ENCODE assay signal across 8 cellular contexts in genomic region chr18:11310476-11311086, GRCh38.
DNase-seq lines count a peak whose midpoint lies in the region; ATAC-seq and TF ChIP-seq lines count a peak whose summit lies in the region.

No MANE protein-coding gene starts in this region.

- no peak overlapping the region for H3K4me3 ChIP-seq in GM12865 (ENCODE audit: low read depth, low read length)
- H3K4me3 ChIP-seq in fibroblast of the aortic adventitia (ENCODE audit: low read depth, low read length), result no peak overlapping the region
- H3K4me3 ChIP-seq in retinal pigment epithelial cell (ENCODE audit: low read length), result no peak overlapping the region

- DNase-seq in ACHN, result peak; percentile 50
- peak; percentile 77 for DNase-seq in GM12865 (ENCODE audit: low read depth)
- peak; percentile 46 for DNase-seq in KBM-7
- peak; percentile 8 for DNase-seq in SKM-1 (lab: John Stamatoyannopoulos, UW; ENCODE audit: unreplicated experiment)
- DNase-seq in fibroblast of the aortic adventitia (ENCODE audit: low read depth), result peak; percentile 58
- DNase-seq in retinal pigment epithelial cell (ENCODE audit: low read depth), result no peak

- no peak for ATAC-seq in HG03571 (IDR thresholded peaks at IDR 0.05; ENCODE audit: unreplicated experiment)
- ATAC-seq in HG02852 (IDR thresholded peaks at IDR 0.05; ENCODE audit: unreplicated experiment), result no peak

- TF ChIP-seq CTCF in GM12865 (IDR thresholded peaks at IDR 0.05; ENCODE audit: insufficient read depth, low read depth, low read length, missing control alignments) (peak; percentile 84), fibroblast of the aortic adventitia (IDR thresholded peaks at IDR 0.05; ENCODE audit: insufficient read depth, low read length) (peak; percentile 85), retinal pigment epithelial cell (conservative IDR thresholded peaks at IDR 0.05; ENCODE audit: low read depth, low read length) (peak; percentile 94)

- in situ Hi-C loops in ACHN (cut with HindIII; ENCODE audit: low pct_ligation_motif_present, low pct_unique_long_range_greater_than_20kb, low sequenced_read_pairs), result no loop called here
- in situ Hi-C loops in KBM-7 (cut with MboI; ENCODE audit: low pct_unique_long_range_greater_than_20kb, low sequenced_read_pairs), result no loop called here
